ENCODE assay signal across 24 cellular contexts in genomic region chr15:39575180-39575579, GRCh38.
"Had no signal": no experiment of that assay in that cellular context is flagged by ENCODE, and none has a peak within 500 bp of the region (broad histone marks: within the 10 kb centered on the region; RNA-seq: fewer than 3 reads in every experiment).

No MANE protein-coding gene starts in this region.

- H3K9ac ChIP-seq: parathyroid adenoma had no signal

- H3K36me3 ChIP-seq: heart left ventricle, right lobe of liver, thyroid gland, upper lobe of right lung had no signal

- H3K79me2 ChIP-seq: parathyroid adenoma had no signal

- DNase-seq: activated B cell treated with CpG ODN at 0.5 μM for 24 hours; activated CD4-positive, alpha-beta T cell treated with anti-CD3 and anti-CD28 coated beads for 36 hours; activated CD4-positive, alpha-beta T cell treated with anti-CD3 and anti-CD28 coated beads, Interleukin-2, amount 50 U/mL, for 48 hours; activated CD8-positive, alpha-beta memory T cell treated with anti-CD3 and anti-CD28 coated beads, Interleukin-2, amount 50 U/mL, for 48 hours; activated naive CD4-positive, alpha-beta T cell; activated T-cell treated with anti-CD3 and anti-CD28 coated beads, Interleukin-2, amount 50 U/mL, for 4 hours; cerebellar nuclear complex; cortex of kidney; endodermal cell; heart left ventricle; islet precursor cell; left cardiac atrium; mesendoderm; mucosa of descending colon; nucleus accumbens; right lobe of liver; stimulated activated CD4-positive, alpha-beta T cell treated with anti-CD3 and anti-CD28 coated beads, Interleukin-1b, Interleukin-23, amount 100 ng/mL, for 48 hours; substantia nigra; T1000; thyroid gland; upper lobe of right lung had no signal

- H2AFZ ChIP-seq: parathyroid adenoma had no signal

- ATAC-seq: activated CD4-positive, alpha-beta T cell treated with anti-CD3 and anti-CD28 coated beads for 36 hours; activated T-cell treated with anti-CD3 and anti-CD28 coated beads, Interleukin-2, amount 50 U/mL, for 4 hours; heart left ventricle; mucosa of descending colon; right lobe of liver; upper lobe of right lung had no signal

- H3K9me3 ChIP-seq: heart left ventricle, mucosa of descending colon, right lobe of liver, thyroid gland, upper lobe of right lung had no signal

- H3K27ac ChIP-seq: epithelial cell of prostate, heart left ventricle, parathyroid adenoma, right lobe of liver, thyroid gland, upper lobe of right lung had no signal

- H3K4me1 ChIP-seq: parathyroid adenoma had no signal

- H3K27me3 ChIP-seq: heart left ventricle, right lobe of liver, thyroid gland, upper lobe of right lung had no signal

- H3K4me3 ChIP-seq: heart left ventricle, mucosa of descending colon, right lobe of liver, skin epidermis, thyroid gland, upper lobe of right lung had no signal
